ENCODE assay signal across 8 cellular contexts in genomic region chr20:64064145-64064698, GRCh38. TPM values are rescaled to one million over a fixed set of nuclear protein-coding genes. Genes with fewer than 3 reads are reported as not detected.
A peak's percentile ranks its signal among the peaks of the same experiment; 100 is the strongest.
DNase-seq lines count a peak whose midpoint lies in the region; ATAC-seq and TF ChIP-seq lines count a peak whose summit lies in the region.

No MANE protein-coding gene starts in this region.

- H4K20me1 ChIP-seq in neural progenitor cell (ENCODE audit: low read depth) = peaks cover 23% of the 10 kb centered on the region

- H3F3A ChIP-seq in neural progenitor cell (ENCODE audit: low read depth) = peaks cover 4% of the 10 kb centered on the region

- no peaks in the 10 kb centered on the region for H3K9me3 ChIP-seq in CD4-positive, alpha-beta memory T cell (ENCODE audit: control insufficient read depth in 1 of 2, low read length in 2 of 2)
- no peaks in the 10 kb centered on the region for H3K9me3 ChIP-seq in neural progenitor cell (ENCODE audit: low read depth)

- peak overlapping the region; percentile 14 for H3K9ac ChIP-seq in neural progenitor cell

- no peaks in the 10 kb centered on the region for H3K36me3 ChIP-seq in CD4-positive, alpha-beta memory T cell (ENCODE audit: insufficient read depth, low read length)
- no peaks in the 10 kb centered on the region for H3K36me3 ChIP-seq in neural progenitor cell

- H3K27ac ChIP-seq in CD4-positive, alpha-beta memory T cell (ENCODE audit: low read depth, low read length) = no peak overlapping the region
- H3K27ac ChIP-seq in neural progenitor cell = no peak overlapping the region

- H3K79me2 ChIP-seq in neural progenitor cell (ENCODE audit: low read depth) = peaks cover 9% of the 10 kb centered on the region

- peaks cover 21 to 52% (median 35%) of the 10 kb centered on the region in 4 donors for H3K4me1 Mint-ChIP-seq in CD4-positive, alpha-beta memory T cell
- H3K4me1 Mint-ChIP-seq in dendritic cell treated with granulocyte-macrophage colony-stimulating factor and Interleukin-4, amounts not matched to agents 40 ng/mL and 50 ng/mL, for 4 days (ENCODE audit: low read depth) = peaks cover 57% of the 10 kb centered on the region
- H3K4me1 Mint-ChIP-seq in neural progenitor cell = peaks cover 25% of the 10 kb centered on the region

- H3K27ac Mint-ChIP-seq in CD4-positive, alpha-beta memory T cell = peak overlapping the region in 6 of 7 donors; percentile 49 to 92 (median 87)
- H3K27ac Mint-ChIP-seq in dendritic cell treated with granulocyte-macrophage colony-stimulating factor and Interleukin-4, amounts not matched to agents 40 ng/mL and 50 ng/mL, for 4 days = peak overlapping the region; percentile 90
- no peak overlapping the region for H3K27ac Mint-ChIP-seq in neural progenitor cell

- no peak for DNase-seq in CD4-positive, alpha-beta memory T cell
- peak; percentile 94 for DNase-seq in M059J (ENCODE audit: low read depth)
- no peak for DNase-seq in neural progenitor cell (ENCODE audit: low spot score)
- DNase-seq in NCI-H2196 treated with DMSO at 0.1 percent for 48 hours (lab: John Stamatoyannopoulos, UW; ENCODE audit: unreplicated experiment) = no peak
- no peak for DNase-seq in retina

- intact Hi-C loops in CD4-positive, alpha-beta memory T cell (cut with micrococcal nuclease) = loop anchor here (5.0 kb wide), 1 partner anchor 407 kb away; the partner anchor contains the start of gene RTEL1
- intact Hi-C loops in dendritic cell treated with granulocyte-macrophage colony-stimulating factor and Interleukin-4, amounts not matched to agents 40 ng/mL and 50 ng/mL, for 4 days (cut with micrococcal nuclease) = no loop called here

- H3K4me3 Mint-ChIP-seq in CD4-positive, alpha-beta memory T cell = peak overlapping the region; percentile 80 to 93 (median 88)
- peak overlapping the region; percentile 92 for H3K4me3 Mint-ChIP-seq in dendritic cell treated with granulocyte-macrophage colony-stimulating factor and Interleukin-4, amounts not matched to agents 40 ng/mL and 50 ng/mL, for 4 days
- peak overlapping the region; percentile 94 for H3K4me3 Mint-ChIP-seq in neural progenitor cell

- H3K4me3 ChIP-seq in CD4-positive, alpha-beta memory T cell (ENCODE audit: low read length in 2 of 2) = no peak overlapping the region
- peak overlapping the region; percentile 99 for H3K4me3 ChIP-seq in neural progenitor cell

- no peaks in the 10 kb centered on the region for H3K27me3 Mint-ChIP-seq in CD4-positive, alpha-beta memory T cell
- peaks cover 47% of the 10 kb centered on the region for H3K27me3 Mint-ChIP-seq in dendritic cell treated with granulocyte-macrophage colony-stimulating factor and Interleukin-4, amounts not matched to agents 40 ng/mL and 50 ng/mL, for 4 days
- peaks cover 10% of the 10 kb centered on the region for H3K27me3 Mint-ChIP-seq in neural progenitor cell (ENCODE audit: insufficient read depth, low read depth)

- peak overlapping the region; percentile 86 for H3K4me2 ChIP-seq in neural progenitor cell

- no peaks in the 10 kb centered on the region for H3K36me3 Mint-ChIP-seq in CD4-positive, alpha-beta memory T cell
- peaks cover 13% of the 10 kb centered on the region for H3K36me3 Mint-ChIP-seq in dendritic cell treated with granulocyte-macrophage colony-stimulating factor and Interleukin-4, amounts not matched to agents 40 ng/mL and 50 ng/mL, for 4 days (ENCODE audit: low read depth)
- no peaks in the 10 kb centered on the region for H3K36me3 Mint-ChIP-seq in neural progenitor cell

- H2AFZ ChIP-seq in neural progenitor cell (replicated peaks) = no peak overlapping the region

- H3K4me1 ChIP-seq in CD4-positive, alpha-beta memory T cell (ENCODE audit: insufficient read depth, low read length) = peaks cover 61% of the 10 kb centered on the region
- H3K4me1 ChIP-seq in neural progenitor cell = peaks cover 7% of the 10 kb centered on the region

- CTCF ChIA-PET in CD4-positive, alpha-beta memory T cell (lab: Charles Lee; ENCODE audit: partially characterized antibody) = interaction anchor here (1.1 kb wide), 1 partner anchor 26 kb away, joined by 4 read pairs; no protein-coding TSS in a partner anchor

- peaks cover 0 to 2% (median 0%) of the 10 kb centered on the region in 8 donors for H3K9me3 Mint-ChIP-seq in CD4-positive, alpha-beta memory T cell
- no peaks in the 10 kb centered on the region for H3K9me3 Mint-ChIP-seq in dendritic cell treated with granulocyte-macrophage colony-stimulating factor and Interleukin-4, amounts not matched to agents 40 ng/mL and 50 ng/mL, for 4 days
- no peaks in the 10 kb centered on the region for H3K9me3 Mint-ChIP-seq in neural progenitor cell

- no peak for TF ChIP-seq CTCF in neural progenitor cell (IDR thresholded peaks at IDR 0.05)

- POLR2A ChIA-PET in CD4-positive, alpha-beta memory T cell (lab: Charles Lee; ENCODE audit: partially characterized antibody) = interaction anchor here (0.7 to 3.6 kb wide), 5 partner anchors 9 to 84 kb away, joined by 3 to 27 read pairs (median 4); partner anchors contain the start of genes LKAAEAR1 and PRPF6

- H3K27me3 ChIP-seq in CD4-positive, alpha-beta memory T cell (ENCODE audit: insufficient read depth, low read length) = no peaks in the 10 kb centered on the region
- no peaks in the 10 kb centered on the region for H3K27me3 ChIP-seq in neural progenitor cell

- ATAC-seq in HG03460 (IDR thresholded peaks at IDR 0.05; ENCODE audit: unreplicated experiment) (no peak), HG03457 (IDR thresholded peaks at IDR 0.05; ENCODE audit: unreplicated experiment) (no peak)

RNA-seq across cellular contexts. Expression of gene TCEA2, which starts 1.2 kb away (rescaled TPM):
- 10 to 100 TPM; 43.3 to 45.9 TPM for total RNA-seq in CD4-positive, alpha-beta memory T cell
- polyA plus RNA-seq in CD4-positive, alpha-beta memory T cell = 10 to 100 TPM; 24.6 to 27.9 TPM
- 21.1 and 28.7 TPM in 2 replicates for total RNA-seq in M059J (2014; rRNA removed; shearing (Covaris generic))
- 23.2 and 51.2 TPM in 2 replicates for total RNA-seq in neural progenitor cell (ENCODE audit: low replicate concordance)

RNA-seq across cellular contexts. Expression of gene SOX18, which starts 14.8 kb away (rescaled TPM):
- not detected for total RNA-seq in CD4-positive, alpha-beta memory T cell
- not detected for polyA plus RNA-seq in CD4-positive, alpha-beta memory T cell
- not detected in 2 replicates for total RNA-seq in M059J (2014; rRNA removed; shearing (Covaris generic))
- not detected in 2 replicates for total RNA-seq in neural progenitor cell (ENCODE audit: low replicate concordance)

RNA-seq across cellular contexts. Expression of gene RGS19, which starts 15.1 kb away (rescaled TPM):
- 10 to 100 TPM; 35.0 to 35.6 TPM for total RNA-seq in CD4-positive, alpha-beta memory T cell
- 100 to 1,000 TPM; 112 to 116 TPM for polyA plus RNA-seq in CD4-positive, alpha-beta memory T cell
- 23.7 and 33.6 TPM in 2 replicates for total RNA-seq in M059J (2014; rRNA removed; shearing (Covaris generic))
- total RNA-seq in neural progenitor cell (ENCODE audit: low replicate concordance) = 2.0 and 11.0 TPM in 2 replicates

RNA-seq across cellular contexts. Expression of gene OPRL1, which starts 15.7 kb away (rescaled TPM):
- total RNA-seq in CD4-positive, alpha-beta memory T cell = 1 to 10 TPM in 1 of 2 experiments, under 1 TPM in 1; 0.87 to 1.1 TPM
- polyA plus RNA-seq in CD4-positive, alpha-beta memory T cell = 1 to 10 TPM in 1 of 2 donors, under 1 TPM in 1; 0.68 to 1.1 TPM
- 0.59 TPM in 1 of 2 replicates, not detected in the other for total RNA-seq in M059J (2014; rRNA removed; shearing (Covaris generic))
- total RNA-seq in neural progenitor cell (ENCODE audit: low replicate concordance) = 1.3 and 3.3 TPM in 2 replicates

RNA-seq across cellular contexts. Expression of gene LKAAEAR1, which starts 20.0 kb away (rescaled TPM):
- under 1 TPM in 1 of 2 experiments, not detected in 1; 0.39 TPM for total RNA-seq in CD4-positive, alpha-beta memory T cell
- under 1 TPM; 0.30 to 0.63 TPM for polyA plus RNA-seq in CD4-positive, alpha-beta memory T cell
- total RNA-seq in M059J (2014; rRNA removed; shearing (Covaris generic)) = not detected in 2 replicates
- 0.99 TPM in 1 of 2 replicates, not detected in the other for total RNA-seq in neural progenitor cell (ENCODE audit: low replicate concordance)
